ENCODE assay signal across 8 cellular contexts in genomic region chr1:13699936-13700520, GRCh38.
DNase-seq lines count a peak whose midpoint lies in the region; ATAC-seq and TF ChIP-seq lines count a peak whose summit lies in the region.

A gene with protein sequence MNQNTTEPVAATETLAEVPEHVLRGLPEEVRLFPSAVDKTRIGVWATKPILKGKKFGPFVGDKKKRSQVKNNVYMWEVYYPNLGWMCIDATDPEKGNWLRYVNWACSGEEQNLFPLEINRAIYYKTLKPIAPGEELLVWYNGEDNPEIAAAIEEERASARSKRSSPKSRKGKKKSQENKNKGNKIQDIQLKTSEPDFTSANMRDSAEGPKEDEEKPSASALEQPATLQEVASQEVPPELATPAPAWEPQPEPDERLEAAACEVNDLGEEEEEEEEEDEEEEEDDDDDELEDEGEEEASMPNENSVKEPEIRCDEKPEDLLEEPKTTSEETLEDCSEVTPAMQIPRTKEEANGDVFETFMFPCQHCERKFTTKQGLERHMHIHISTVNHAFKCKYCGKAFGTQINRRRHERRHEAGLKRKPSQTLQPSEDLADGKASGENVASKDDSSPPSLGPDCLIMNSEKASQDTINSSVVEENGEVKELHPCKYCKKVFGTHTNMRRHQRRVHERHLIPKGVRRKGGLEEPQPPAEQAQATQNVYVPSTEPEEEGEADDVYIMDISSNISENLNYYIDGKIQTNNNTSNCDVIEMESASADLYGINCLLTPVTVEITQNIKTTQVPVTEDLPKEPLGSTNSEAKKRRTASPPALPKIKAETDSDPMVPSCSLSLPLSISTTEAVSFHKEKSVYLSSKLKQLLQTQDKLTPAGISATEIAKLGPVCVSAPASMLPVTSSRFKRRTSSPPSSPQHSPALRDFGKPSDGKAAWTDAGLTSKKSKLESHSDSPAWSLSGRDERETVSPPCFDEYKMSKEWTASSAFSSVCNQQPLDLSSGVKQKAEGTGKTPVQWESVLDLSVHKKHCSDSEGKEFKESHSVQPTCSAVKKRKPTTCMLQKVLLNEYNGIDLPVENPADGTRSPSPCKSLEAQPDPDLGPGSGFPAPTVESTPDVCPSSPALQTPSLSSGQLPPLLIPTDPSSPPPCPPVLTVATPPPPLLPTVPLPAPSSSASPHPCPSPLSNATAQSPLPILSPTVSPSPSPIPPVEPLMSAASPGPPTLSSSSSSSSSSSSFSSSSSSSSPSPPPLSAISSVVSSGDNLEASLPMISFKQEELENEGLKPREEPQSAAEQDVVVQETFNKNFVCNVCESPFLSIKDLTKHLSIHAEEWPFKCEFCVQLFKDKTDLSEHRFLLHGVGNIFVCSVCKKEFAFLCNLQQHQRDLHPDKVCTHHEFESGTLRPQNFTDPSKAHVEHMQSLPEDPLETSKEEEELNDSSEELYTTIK (N-terminal part only) (plus strand): TSS chr1:13700188. CDS start chr1:13715606, 15,418 bp downstream.

- H3K36me3 ChIP-seq in KMS-11 (ENCODE audit: insufficient read depth) = no peaks in the 10 kb centered on the region

- peaks cover 43% of the 10 kb centered on the region for H3K4me1 ChIP-seq in KMS-11 (ENCODE audit: low read depth, poor library complexity, severe bottlenecking)

- peak within 1 kb of the TSS; percentile 93 for H3K9ac ChIP-seq in KMS-11

- ATAC-seq in GM19468 (IDR thresholded peaks at IDR 0.05; ENCODE audit: extremely low read depth, unreplicated experiment) = peak; percentile 14
- no peak for ATAC-seq in GM21447 (IDR thresholded peaks at IDR 0.05; ENCODE audit: unreplicated experiment)

- no peaks in the 10 kb centered on the region for H4K20me1 ChIP-seq in KMS-11 (ENCODE audit: insufficient read depth)

- peak within 1 kb of the TSS; percentile 97 for H3K27ac ChIP-seq in KMS-11

- peak within 1 kb of the TSS; percentile 97 for H2AFZ ChIP-seq in KMS-11 (ENCODE audit: low read depth)

- peaks cover 33% of the 10 kb centered on the region for H3K79me2 ChIP-seq in KMS-11 (ENCODE audit: insufficient read depth, low read depth)

- no peaks in the 10 kb centered on the region for H3K27me3 ChIP-seq in KMS-11 (ENCODE audit: insufficient read depth, low read depth)

- peak within 1 kb of the TSS; percentile 87 for H3K4me2 ChIP-seq in KMS-11

- no peak for TF ChIP-seq CTCF in KMS-11 (conservative IDR thresholded peaks at IDR 0.05; ENCODE audit: low read depth, low read length)

- H3K4me3 ChIP-seq in KMS-11 (IDR thresholded peaks at IDR 0.05; ENCODE audit: insufficient read depth, low read depth, low read length) = peak within 1 kb of the TSS; percentile 69

- peak; percentile 89 for DNase-seq in COLO668 (lab: John Stamatoyannopoulos, UW; ENCODE audit: unreplicated experiment)
- DNase-seq in activated CD4-positive, CD25-positive, alpha-beta regulatory T cell treated with anti-CD3 and anti-CD28 coated beads, Interleukin-2, amount 50 U/mL, for 16 hours (ENCODE audit: low read depth, low spot score) = peak; percentile 34
- peak; percentile 22 for DNase-seq in cerebellar cortex (ENCODE audit: low spot score)
- peak; percentile 50 for DNase-seq in kidney tubule cell (ENCODE audit: low spot score)
- peak; percentile 55 for DNase-seq in stimulated activated CD4-positive, alpha-beta T cell treated with anti-CD3 and anti-CD28 coated beads, Interleukin-1b, Interleukin-23, amount 100 ng/mL, for 48 hours

Comparison
In these comparisons a context has a peak if more than half of its experiments do, and no peak if none do; other contexts are left out.
1. DNase-seq: peak in every context shown above with its lines; median percentile 89 in COLO668; 55 in stimulated activated CD4-positive, alpha-beta T cell treated with anti-CD3 and anti-CD28 coated beads, Interleukin-1b, Interleukin-23, amount 100 ng/mL, for 48 hours; 50 in kidney tubule cell; 34 in activated CD4-positive, CD25-positive, alpha-beta regulatory T cell treated with anti-CD3 and anti-CD28 coated beads, Interleukin-2, amount 50 U/mL, for 16 hours; 22 in cerebellar cortex.